8 cellular contexts compared by ENCODE assay signal in the genomic region with DNA sequence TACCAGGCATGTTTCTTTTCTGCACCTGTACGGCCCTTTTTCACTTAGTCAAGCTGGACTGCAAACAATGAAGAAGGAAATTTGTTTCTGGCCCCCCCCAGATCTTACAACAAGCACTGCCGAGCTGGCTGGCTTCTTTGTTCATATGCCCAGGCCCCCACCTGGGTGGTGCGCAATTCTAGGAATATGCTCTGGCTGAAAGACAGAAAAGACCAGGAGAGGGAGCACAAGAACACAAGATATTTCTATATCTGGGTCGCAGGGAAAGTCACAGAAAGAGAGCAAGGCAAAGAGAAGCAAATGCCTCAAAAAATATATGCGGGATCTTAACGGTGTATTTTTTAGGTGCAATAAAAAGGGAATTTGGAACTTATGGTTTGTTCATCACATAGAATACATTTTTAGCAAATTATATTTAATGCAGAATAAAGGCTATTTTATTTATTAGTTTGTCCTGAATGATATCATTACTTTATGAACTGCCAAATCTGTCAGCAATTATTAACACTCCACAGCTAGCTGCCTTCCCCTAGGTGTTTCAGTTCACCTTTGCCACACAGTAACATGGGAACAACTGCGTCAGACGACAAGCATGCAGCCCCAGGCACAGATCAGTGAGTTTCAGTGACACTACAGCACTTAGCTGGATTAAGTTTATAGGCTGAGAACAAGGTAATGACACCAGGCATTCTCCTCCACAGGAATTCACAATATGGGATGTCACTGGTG.
DNase-seq lines count a peak whose midpoint lies in the region; ATAC-seq and TF ChIP-seq lines count a peak whose summit lies in the region.

No MANE protein-coding gene starts in this region.

- H3K27ac ChIP-seq in 22Rv1 (no peak overlapping the region), adrenal gland (no peak overlapping the region), left ventricle myocardium inferior (replicated peaks) (peak overlapping the region; percentile 10)

- peak; percentile 46 for TF ChIP-seq CTCF in 22Rv1 (IDR thresholded peaks at IDR 0.05)
- TF ChIP-seq CTCF in GM10266 (IDR thresholded peaks at IDR 0.05; ENCODE audit: control insufficient read depth, insufficient read depth, low read depth, missing control alignments): peak; percentile 32
- TF ChIP-seq CTCF in adrenal gland (IDR thresholded peaks at IDR 0.05): peak; percentile 28 to 80 (median 67)
- TF ChIP-seq CTCF in left ventricle myocardium inferior (IDR thresholded peaks at IDR 0.05; ENCODE audit: borderline replicate concordance): peak; percentile 72

- H3K27me3 ChIP-seq in adrenal gland (no peaks in the 10 kb centered on the region), left ventricle myocardium inferior (ENCODE audit: low read depth) (no peaks in the 10 kb centered on the region)

- ATAC-seq in sciatic nerve: peak; percentile 84
- no peak for ATAC-seq in HG03095 (IDR thresholded peaks at IDR 0.05; ENCODE audit: unreplicated experiment)
- ATAC-seq in GM21723 (IDR thresholded peaks at IDR 0.05; ENCODE audit: unreplicated experiment): no peak

- H3K4me3 ChIP-seq in adrenal gland: no peak overlapping the region
- no peak overlapping the region for H3K4me3 ChIP-seq in left ventricle myocardium inferior

- TF ChIP-seq POLR2A in adrenal gland (IDR thresholded peaks at IDR 0.05): no peak

- H3K36me3 ChIP-seq in adrenal gland (replicated peaks in 1 of 2) (no peaks in the 10 kb centered on the region), left ventricle myocardium inferior (no peaks in the 10 kb centered on the region)

- H3K4me1 ChIP-seq in adrenal gland (replicated peaks in 1 of 2) (no peaks in the 10 kb centered on the region), left ventricle myocardium inferior (peaks cover 34% of the 10 kb centered on the region)

- H3K9me3 ChIP-seq in adrenal gland (replicated peaks in 1 of 3) (no peaks in the 10 kb centered on the region), left ventricle myocardium inferior (replicated peaks) (no peaks in the 10 kb centered on the region)

- DNase-seq in GM10266 (ENCODE audit: extremely low spot score): peak; percentile 27
- peak; percentile 59 for DNase-seq in NCI-H2196 treated with DMSO at 0.1 percent for 48 hours (lab: John Stamatoyannopoulos, UW; ENCODE audit: unreplicated experiment)
- peak; percentile 35 to 73 (median 47) for DNase-seq in adrenal gland
- DNase-seq in left ventricle myocardium inferior: no peak
- no peak for DNase-seq in sciatic nerve (ENCODE audit: low spot score)

- WGBS in adrenal gland, 4 donors: 23 to 25% (median 24%) methylated on average over 8 of the region's 8 CpGs

- intact Hi-C loops in adrenal gland (cut with DNase I) (loop anchor here (2.0 to 10.0 kb wide), 3 partner anchors 327 to 424 kb away; partner anchors contain the start of gene BACH2 (in 1 of the 2)), left ventricle myocardium inferior (cut with micrococcal nuclease) (loop anchor here (10.0 kb wide), 1 partner anchor 324 kb away; the partner anchor contains the start of gene BACH2), sciatic nerve (cut with DNase I) (loop anchor here (10.0 kb wide), 1 partner anchor 324 kb away; the partner anchor contains the start of gene BACH2)

Comparison
In these comparisons a context has a peak if more than half of its experiments do, and no peak if none do; other contexts are left out.
1. DNase-seq: peak in GM10266 (single experiment), NCI-H2196 treated with DMSO at 0.1 percent for 48 hours (single experiment) and adrenal gland (7 of 7); none in left ventricle myocardium inferior (single experiment) and sciatic nerve (single experiment).
2. Peak in every context shown above with its lines, with median percentiles within 50 percentile points of each other: CTCF ChIP-seq.